19 cellular contexts compared by ENCODE assay signal in genomic region chr4:56218230-56218895, GRCh38.
DNase-seq lines count a peak whose midpoint lies in the region; ATAC-seq, FAIRE-seq and TF ChIP-seq lines count a peak whose summit lies in the region.
"Had no signal": no experiment of that assay in that cellular context is flagged by ENCODE, and none has a peak within 500 bp of the region (broad histone marks: within the 10 kb centered on the region; RNA-seq: fewer than 3 reads in every experiment).

No MANE protein-coding gene starts in this region.

- FAIRE-seq in HepG2 (lab: Jason Lieb, UNC) (no peak), small intestine (lab: Jason Lieb, UNC) (no peak)
- FAIRE-seq: GM19239, H1, HTR-8/SVneo had no signal

- H3K4me3 ChIP-seq in HepG2 (replicated peaks in 1 of 3; ENCODE audit: insufficient read depth in 1 of 3, low read depth in 2 of 3, low read length in 3 of 3) (no peak overlapping the region), right lobe of liver (no peak overlapping the region), duodenal mucosa (ENCODE audit: low read depth in 1 of 2, low read length in 2 of 2) (peak overlapping the region; percentile 55 to 63), small intestine (ENCODE audit: low read depth in 1 of 2, low read length in 2 of 2) (peak overlapping the region in 1 of 2 donors; percentile 64), trophoblast cell (ENCODE audit: low read depth, low read length) (no peak overlapping the region)
- H3K4me3 ChIP-seq: BLaER1, HAP-1 had no signal

- DNase-seq in HepG2 (ENCODE audit: low spot score) = no peak
- no peak for DNase-seq in right lobe of liver
- DNase-seq in myocyte (ENCODE audit: low read depth) = peak; percentile 56
- peak; percentile 41 for DNase-seq in small intestine
- no peak for DNase-seq in amygdala (lab: John Stamatoyannopoulos, UW)
- DNase-seq in trophoblast cell = no peak
- DNase-seq: 8988T; AML-193; CD8-positive, alpha-beta memory T cell; DMS53; GF-D8; HFFc6 had no signal

- H3K9me3 ChIP-seq in HepG2 (ENCODE audit: low read length) = no peaks in the 10 kb centered on the region
- H3K9me3 ChIP-seq in right lobe of liver = no peaks in the 10 kb centered on the region
- no peaks in the 10 kb centered on the region for H3K9me3 ChIP-seq in duodenal mucosa (ENCODE audit: control insufficient read depth in 1 of 2, low read length in 2 of 2)
- H3K9me3 ChIP-seq in small intestine (ENCODE audit: control insufficient read depth, low read depth) = no peaks in the 10 kb centered on the region
- H3K9me3 ChIP-seq in trophoblast cell (ENCODE audit: insufficient read depth, low read depth, low read length) = no peaks in the 10 kb centered on the region
- H3K9me3 ChIP-seq: HAP-1 had no signal

- H3K23ac ChIP-seq in trophoblast cell (ENCODE audit: low read length) = no peak overlapping the region

- H4K20me1 ChIP-seq in HepG2 (ENCODE audit: insufficient read depth, low read length) = no peaks in the 10 kb centered on the region
- H4K20me1 ChIP-seq: BLaER1 had no signal

- no peak overlapping the region for H4K8ac ChIP-seq in trophoblast cell (ENCODE audit: low read depth, low read length)

- H3K18ac ChIP-seq in trophoblast cell (ENCODE audit: low read length) = no peak overlapping the region

- H2AFZ ChIP-seq in HepG2 (ENCODE audit: low read length) (no peak overlapping the region), trophoblast cell (ENCODE audit: insufficient read depth, low read length, poor library complexity) (no peak overlapping the region)

- H3K4me2 ChIP-seq in HepG2 (ENCODE audit: low read depth, low read length) (no peak overlapping the region), trophoblast cell (ENCODE audit: low read length) (no peak overlapping the region)
- H3K4me2 ChIP-seq: BLaER1 had no signal

- no peak for ATAC-seq in HepG2
- ATAC-seq in right lobe of liver = no peak
- no peak for ATAC-seq in HG02973 (IDR thresholded peaks at IDR 0.05; ENCODE audit: unreplicated experiment)

- no TSS peak for BruUV-seq in HepG2 (replicated peaks; lab: Mats Ljungman, UMichigan)

- WGBS in HepG2 (ENCODE audit: low lambda C conversion rate) = 97% methylated on average over 2 of the region's 2 CpGs
- 86% methylated on average over 2 of the region's 2 CpGs for WGBS in right lobe of liver (ENCODE audit: insufficient coverage, low coverage, low lambda C conversion rate, missing lambda C conversion rate)
- WGBS in small intestine, 3 donors = 15 to 58% (median 22%) methylated on average over 2 of the region's 2 CpGs
- WGBS in trophoblast cell (ENCODE audit: extremely low coverage, insufficient coverage, insufficient read length) = 100% methylated on average over 1 of the region's 2 CpGs

- TF ChIP-seq RAD21 in HepG2 (CRISPR knock-in tag; IDR thresholded peaks at IDR 0.05) = no peak

- no peak overlapping the region for H3K27ac ChIP-seq in HepG2 (ENCODE audit: extremely low read length, insufficient read depth, low read length)
- no peak overlapping the region for H3K27ac ChIP-seq in right lobe of liver
- H3K27ac ChIP-seq in duodenal mucosa (ENCODE audit: low read depth, low read length) = peak overlapping the region; percentile 71
- H3K27ac ChIP-seq in small intestine (ENCODE audit: low read depth in 1 of 2, low read length in 1 of 2) = peak overlapping the region; percentile 53 to 82
- H3K27ac ChIP-seq in trophoblast cell (ENCODE audit: low read depth, low read length) = no peak overlapping the region
- H3K27ac ChIP-seq: BLaER1 had no signal

- H3K79me2 ChIP-seq in HepG2 (ENCODE audit: insufficient read depth, low read length) (no peaks in the 10 kb centered on the region), trophoblast cell (ENCODE audit: control insufficient read depth, insufficient read depth, low read length, poor library complexity) (no peaks in the 10 kb centered on the region)

- no peaks in the 10 kb centered on the region for H3K36me3 ChIP-seq in HepG2 (replicated peaks in 1 of 2; ENCODE audit: control insufficient read depth in 1 of 2, insufficient read depth in 2 of 2, low read length in 2 of 2)
- no peaks in the 10 kb centered on the region for H3K36me3 ChIP-seq in right lobe of liver
- peaks cover 0 to 3% of the 10 kb centered on the region in 2 donors for H3K36me3 ChIP-seq in duodenal mucosa (ENCODE audit: control insufficient read depth in 1 of 2, insufficient read depth in 2 of 2, low read length in 2 of 2)
- H3K36me3 ChIP-seq in small intestine (ENCODE audit: control insufficient read depth in 2 of 2, insufficient read depth in 2 of 2, low read length in 2 of 2) = no peaks in the 10 kb centered on the region
- H3K36me3 ChIP-seq in trophoblast cell (ENCODE audit: control insufficient read depth in 1 of 2, insufficient read depth in 2 of 2, low read length in 2 of 2) = no peaks in the 10 kb centered on the region
- H3K36me3 ChIP-seq: HAP-1 had no signal

- H3K9ac ChIP-seq in HepG2 (ENCODE audit: insufficient read depth, low read depth, low read length) = no peak overlapping the region
- H3K9ac ChIP-seq in duodenal mucosa (ENCODE audit: low read depth in 1 of 2, low read length in 2 of 2) = peak overlapping the region; percentile 25 to 63
- H3K9ac ChIP-seq in trophoblast cell (ENCODE audit: low read length) = no peak overlapping the region
- H3K9ac ChIP-seq: BLaER1 had no signal

- TF ChIP-seq CTCF in HepG2 (CRISPR knock-in tag; IDR thresholded peaks at IDR 0.05) (no peak), right lobe of liver (IDR thresholded peaks at IDR 0.05) (no peak)

- H2AK5ac ChIP-seq in trophoblast cell (ENCODE audit: low read length) = no peak overlapping the region

- H3K4ac ChIP-seq in trophoblast cell (ENCODE audit: low read depth, low read length) = no peak overlapping the region

- no peaks in the 10 kb centered on the region for H3K79me1 ChIP-seq in trophoblast cell (ENCODE audit: low read length)

- POLR2A ChIA-PET in HepG2 (lab: Yijun Ruan, JAX) = no interaction called here

- H3K14ac ChIP-seq in trophoblast cell (ENCODE audit: low read length) = no peak overlapping the region

- H3K27me3 ChIP-seq in HepG2 (ENCODE audit: control insufficient read depth in 1 of 2, insufficient read depth in 2 of 2, low read length in 2 of 2) (no peaks in the 10 kb centered on the region), right lobe of liver (no peaks in the 10 kb centered on the region), duodenal mucosa (ENCODE audit: control insufficient read depth in 1 of 2, insufficient read depth in 2 of 2, low read length in 2 of 2) (no peaks in the 10 kb centered on the region), small intestine (ENCODE audit: control insufficient read depth in 2 of 2, insufficient read depth in 2 of 2, low read length in 2 of 2) (no peaks in the 10 kb centered on the region), trophoblast cell (ENCODE audit: insufficient read depth, low read length) (no peaks in the 10 kb centered on the region)
- H3K27me3 ChIP-seq: BLaER1 had no signal

- no peak overlapping the region for H2BK120ac ChIP-seq in trophoblast cell (ENCODE audit: insufficient read depth, low read length, poor library complexity)

- no peak overlapping the region for H2BK5ac ChIP-seq in trophoblast cell (ENCODE audit: low read depth, low read length, poor library complexity)

- intact Hi-C loops in HepG2 (cut with micrococcal nuclease; ENCODE audit: unreplicated experiment) = no loop called here
- intact Hi-C loops in right lobe of liver (cut with DNase I) = no loop called here

- no peak overlapping the region for H4K12ac ChIP-seq in trophoblast cell (ENCODE audit: low read depth, low read length)

- TF ChIP-seq EP300 in HepG2 (IDR thresholded peaks at IDR 0.05; ENCODE audit: low read depth in 2 of 2, low read length in 2 of 2) (no peak), HepG2 (CRISPR knock-in tag; IDR thresholded peaks at IDR 0.05; ENCODE audit: borderline replicate concordance) (no peak)

- in situ Hi-C loops in HepG2 (cut with HindIII; ENCODE audit: extremely low pct_ligation_motif_present, low pct_unique_long_range_greater_than_20kb) = no loop called here

- no peak for TF ChIP-seq POLR2A in HepG2 (IDR thresholded peaks at IDR 0.05; ENCODE audit: insufficient read depth in 1 of 2, low read depth in 2 of 2, low read length in 2 of 2)
- no peak for TF ChIP-seq POLR2A in right lobe of liver (IDR thresholded peaks at IDR 0.05)

- H4K91ac ChIP-seq in trophoblast cell (ENCODE audit: low read depth, low read length) = no peak overlapping the region

- CTCF ChIA-PET in HepG2 (lab: Yijun Ruan, JAX; ENCODE audit: low intra/inter-chr PET ratio, low total read pairs) = no interaction called here

- no peak overlapping the region for H2BK12ac ChIP-seq in trophoblast cell (ENCODE audit: low read length)

- H3K4me1 ChIP-seq in HepG2 (ENCODE audit: insufficient read depth, low read length) (peaks cover 52% of the 10 kb centered on the region), right lobe of liver (peaks cover 0 to under 1% (median 0%) of the 10 kb centered on the region in 4 donors), duodenal mucosa (ENCODE audit: control insufficient read depth in 1 of 2, insufficient read depth in 2 of 2, low read length in 2 of 2) (peaks cover 9 to 24% of the 10 kb centered on the region in 2 donors), small intestine (ENCODE audit: control insufficient read depth in 2 of 2, insufficient read depth in 1 of 2, low read depth in 1 of 2, low read length in 1 of 2) (no peaks in the 10 kb centered on the region), trophoblast cell (ENCODE audit: control insufficient read depth in 1 of 2, insufficient read depth in 2 of 2, low read length in 2 of 2) (no peaks in the 10 kb centered on the region)

TF ChIP-seq in HepG2, 621 proteins besides CTCF, POLR2A, EP300 and RAD21 (continues in another document):
- no peak for TF ChIP-seq ZNF30 (CRISPR knock-in tag; IDR thresholded peaks at IDR 0.05)
- peak; percentile 43 for TF ChIP-seq PCBP2 (optimal IDR thresholded peaks at IDR 0.05; ENCODE audit: low read depth, low read length, poor library complexity, severe bottlenecking)

Comparison
In these comparisons a context has a peak if more than half of its experiments do, and no peak if none do; other contexts are left out.
1. DNase-seq: peak in myocyte (single experiment) and small intestine (single experiment); none in HepG2 (single experiment), right lobe of liver (0 of 3), amygdala (0 of 56) and trophoblast cell (0 of 2).
2. H3K27ac ChIP-seq: peak in duodenal mucosa (single experiment) and small intestine (2 of 2); none in HepG2 (single experiment), right lobe of liver (0 of 3) and trophoblast cell (single experiment).
3. H3K4me3 ChIP-seq: peak in duodenal mucosa (2 of 2); none in HepG2 (0 of 3), right lobe of liver (0 of 3) and trophoblast cell (single experiment).
4. H3K9ac ChIP-seq: peak in duodenal mucosa (2 of 2); none in HepG2 (single experiment) and trophoblast cell (single experiment).